In genomic region chr19:35114656-35115537, GRCh38 we compare ENCODE assay signal across 8 cellular contexts. TPM values are rescaled to one million over a fixed set of nuclear protein-coding genes. Genes with fewer than 3 reads are reported as not detected.
A peak's percentile ranks its signal among the peaks of the same experiment; 100 is the strongest.
DNase-seq lines count a peak whose midpoint lies in the region; ATAC-seq and TF ChIP-seq lines count a peak whose summit lies in the region.

No MANE protein-coding gene starts in this region.

- H3K9me3 ChIP-seq in ectodermal cell (ENCODE audit: control insufficient read depth, low read length) = no peaks in the 10 kb centered on the region
- H3K9me3 ChIP-seq in liver (ENCODE audit: control insufficient read depth in 4 of 4, low read length in 3 of 4) = no peaks in the 10 kb centered on the region

- H3K4me1 ChIP-seq in ectodermal cell (ENCODE audit: control insufficient read depth, insufficient read depth, low read length) (peaks cover 20% of the 10 kb centered on the region), liver (ENCODE audit: control insufficient read depth in 4 of 4, insufficient read depth in 4 of 4, low read length in 3 of 4) (peaks cover 2 to 13% (median 8%) of the 10 kb centered on the region in 4 donors)

- TF ChIP-seq CTCF in GM10248 (IDR thresholded peaks at IDR 0.05; ENCODE audit: control extremely low read depth, extremely low read depth, low read depth, missing control alignments) = peak; percentile 87
- peak; percentile 85 for TF ChIP-seq CTCF in liver (IDR thresholded peaks at IDR 0.05; ENCODE audit: low read depth, low read length, missing input control)

- DNase-seq in GM10248 (ENCODE audit: extremely low spot score) (peak; percentile 87), NCI-H1048 (lab: John Stamatoyannopoulos, UW) (peak; percentile 29), NCI-H774 (lab: John Stamatoyannopoulos, UW) (no peak)
- DNase-seq in activated CD4-positive, alpha-beta memory T cell treated with anti-CD3 and anti-CD28 coated beads for 36 hours = peak; percentile 78
- peak; percentile 69 to 76 for DNase-seq in stimulated activated CD4-positive, alpha-beta T cell treated with anti-CD3 and anti-CD28 coated beads, Interleukin-2, amount 100 ng/mL, for 48 hours

- ATAC-seq in HG02610 (IDR thresholded peaks at IDR 0.05; ENCODE audit: unreplicated experiment) = no peak

- TF ChIP-seq RAD21 in liver (IDR thresholded peaks at IDR 0.05) = peak; percentile 78 to 85

- H3K9ac ChIP-seq in liver (ENCODE audit: low read depth in 1 of 2, low read length in 2 of 2) = no peak overlapping the region

- intact Hi-C loops in activated CD4-positive, alpha-beta memory T cell treated with anti-CD3 and anti-CD28 coated beads for 36 hours (cut with micrococcal nuclease) = loop anchor here (1.0 kb wide), 1 partner anchor 20 kb away; the partner anchor contains the start of gene LGI4

- H3K4me3 Mint-ChIP-seq in activated CD4-positive, alpha-beta memory T cell treated with anti-CD3 and anti-CD28 coated beads for 36 hours = no peak overlapping the region

- H3K36me3 ChIP-seq in ectodermal cell (ENCODE audit: control insufficient read depth, insufficient read depth, low read length) (no peaks in the 10 kb centered on the region), liver (ENCODE audit: control insufficient read depth in 4 of 4, insufficient read depth in 3 of 4, low read depth in 1 of 4, low read length in 3 of 4) (no peaks in the 10 kb centered on the region)

- peaks cover 3% of the 10 kb centered on the region for H3K4me1 Mint-ChIP-seq in activated CD4-positive, alpha-beta memory T cell treated with anti-CD3 and anti-CD28 coated beads for 36 hours (ENCODE audit: low read depth)

- no peaks in the 10 kb centered on the region for H3K27me3 Mint-ChIP-seq in activated CD4-positive, alpha-beta memory T cell treated with anti-CD3 and anti-CD28 coated beads for 36 hours

- H3K27me3 ChIP-seq in ectodermal cell (ENCODE audit: control insufficient read depth, insufficient read depth, low read length, poor library complexity, severe bottlenecking) (no peaks in the 10 kb centered on the region), liver (ENCODE audit: control insufficient read depth in 4 of 4, insufficient read depth in 4 of 4, low read length in 3 of 4) (no peaks in the 10 kb centered on the region)

- POLR2A ChIA-PET in GM10248 (lab: Yijun Ruan, JAX) = no interaction called here
- POLR2A ChIA-PET in activated CD4-positive, alpha-beta memory T cell treated with anti-CD3 and anti-CD28 coated beads for 36 hours (lab: Charles Lee) = no interaction called here

- no peaks in the 10 kb centered on the region for H3K36me3 Mint-ChIP-seq in activated CD4-positive, alpha-beta memory T cell treated with anti-CD3 and anti-CD28 coated beads for 36 hours

- no peak overlapping the region for H3K27ac ChIP-seq in ectodermal cell (ENCODE audit: insufficient read depth, low read depth, low read length, poor library complexity, severe bottlenecking)
- H3K27ac ChIP-seq in liver (ENCODE audit: low read depth in 1 of 2, low read length in 2 of 2) = no peak overlapping the region

- no peak overlapping the region for H3K27ac Mint-ChIP-seq in activated CD4-positive, alpha-beta memory T cell treated with anti-CD3 and anti-CD28 coated beads for 36 hours

- H3K4me3 ChIP-seq in ectodermal cell (ENCODE audit: insufficient read depth, low read depth, low read length) (peak overlapping the region; percentile 3), liver (ENCODE audit: low read depth in 1 of 3, low read length in 3 of 3) (no peak overlapping the region)

- 25 to 27% methylated on average over 27 of the region's 27 CpGs for WGBS in ectodermal cell, 2 experiments
- WGBS in liver = 24% methylated on average over 27 of the region's 27 CpGs

- H3K9me3 Mint-ChIP-seq in activated CD4-positive, alpha-beta memory T cell treated with anti-CD3 and anti-CD28 coated beads for 36 hours = no peaks in the 10 kb centered on the region

- CTCF ChIA-PET in GM10248 (lab: Yijun Ruan, JAX) = interaction anchor here (0.6 to 5.0 kb wide), 14 partner anchors 9 to 353 kb away, joined by 3 to 25 read pairs (median 3); partner anchors contain the start of gene LGI4
- CTCF ChIA-PET in activated CD4-positive, alpha-beta memory T cell treated with anti-CD3 and anti-CD28 coated beads for 36 hours (lab: Charles Lee) = interaction anchor here (0.6 to 3.1 kb wide), 14 partner anchors 10 to 493 kb away, joined by 3 to 12 read pairs (median 3); no protein-coding TSS in a partner anchor

TF ChIP-seq in liver, 16 proteins besides CTCF, POLR2A, EP300 and RAD21:
- TF ChIP-seq EGR1 (IDR thresholded peaks at IDR 0.05; ENCODE audit: low read depth in 2 of 2) = no peak
- no peak for TF ChIP-seq YY1 (IDR thresholded peaks at IDR 0.05)
- no peak for TF ChIP-seq GABPA (IDR thresholded peaks at IDR 0.05 in 1 of 2, conservative IDR thresholded peaks at IDR 0.05 in 1 of 2)
- no peak for TF ChIP-seq FOXA1 (IDR thresholded peaks at IDR 0.05)
- TF ChIP-seq FOXA2 (IDR thresholded peaks at IDR 0.05) = no peak

RNA-seq across cellular contexts. Expression of gene FXYD3, which starts 0.7 kb away (rescaled TPM):
- not detected for total RNA-seq in activated CD4-positive, alpha-beta memory T cell treated with anti-CD3 and anti-CD28 coated beads for 36 hours
- polyA plus RNA-seq in ectodermal cell (2013, experiment 1 of 4) = not detected
- polyA plus RNA-seq in ectodermal cell (2013, experiment 2 of 4) = not detected
- polyA plus RNA-seq in ectodermal cell (2013, experiment 3 of 4) = not detected
- not detected for polyA plus RNA-seq in ectodermal cell (2013, experiment 4 of 4)
- total RNA-seq in liver = not detected
- polyA plus RNA-seq in liver = under 1 TPM; 0.32 to 0.45 TPM

RNA-seq across cellular contexts. Expression of gene LGI4, which starts 20.0 kb away (rescaled TPM):
- total RNA-seq in activated CD4-positive, alpha-beta memory T cell treated with anti-CD3 and anti-CD28 coated beads for 36 hours = under 1 TPM; 0.50 to 0.51 TPM
- polyA plus RNA-seq in ectodermal cell (2013, experiment 1 of 4) = 3.1 TPM
- polyA plus RNA-seq in ectodermal cell (2013, experiment 2 of 4) = 3.0 TPM
- polyA plus RNA-seq in ectodermal cell (2013, experiment 3 of 4) = 4.4 TPM
- polyA plus RNA-seq in ectodermal cell (2013, experiment 4 of 4) = 4.3 TPM
- total RNA-seq in liver = 1 to 10 TPM; 1.1 to 1.2 TPM
- 1 to 10 TPM in 1 of 2 donors, under 1 TPM in 1; 0.18 to 1.5 TPM for polyA plus RNA-seq in liver

RNA-seq across cellular contexts. Expression of gene FXYD1, which starts 23.7 kb away (rescaled TPM):
- total RNA-seq in activated CD4-positive, alpha-beta memory T cell treated with anti-CD3 and anti-CD28 coated beads for 36 hours = 1 to 10 TPM; 2.3 to 2.8 TPM
- polyA plus RNA-seq in ectodermal cell (2013, experiment 1 of 4) = 4.2 TPM
- 4.9 TPM for polyA plus RNA-seq in ectodermal cell (2013, experiment 2 of 4)
- 2.2 TPM for polyA plus RNA-seq in ectodermal cell (2013, experiment 3 of 4)
- 7.2 TPM for polyA plus RNA-seq in ectodermal cell (2013, experiment 4 of 4)
- 10 to 100 TPM; 18.7 to 20.3 TPM for total RNA-seq in liver
- polyA plus RNA-seq in liver = 100 to 1,000 TPM; 123 to 146 TPM

RNA-seq across cellular contexts. Expression of gene FXYD7, which starts 28.2 kb away (rescaled TPM):
- total RNA-seq in activated CD4-positive, alpha-beta memory T cell treated with anti-CD3 and anti-CD28 coated beads for 36 hours = under 1 TPM; 0.77 to 0.93 TPM
- polyA plus RNA-seq in ectodermal cell (2013, experiment 1 of 4) = 6.0 TPM
- polyA plus RNA-seq in ectodermal cell (2013, experiment 2 of 4) = 4.4 TPM
- polyA plus RNA-seq in ectodermal cell (2013, experiment 3 of 4) = 5.6 TPM
- 7.8 TPM for polyA plus RNA-seq in ectodermal cell (2013, experiment 4 of 4)
- total RNA-seq in liver = under 1 TPM in 1 of 2 donors, not detected in 1; 0.08 TPM
- polyA plus RNA-seq in liver = under 1 TPM in 1 of 2 donors, not detected in 1; 0.09 TPM

RNA-seq across cellular contexts. Expression of gene FXYD5, which starts 39.6 kb away (rescaled TPM):
- total RNA-seq in activated CD4-positive, alpha-beta memory T cell treated with anti-CD3 and anti-CD28 coated beads for 36 hours = 100 to 1,000 TPM; 334 to 360 TPM
- polyA plus RNA-seq in ectodermal cell (2013, experiment 1 of 4) = 42.1 TPM
- 31.4 TPM for polyA plus RNA-seq in ectodermal cell (2013, experiment 2 of 4)
- 37.2 TPM for polyA plus RNA-seq in ectodermal cell (2013, experiment 3 of 4)
- polyA plus RNA-seq in ectodermal cell (2013, experiment 4 of 4) = 44.3 TPM
- 1 to 10 TPM; 2.2 to 2.8 TPM for total RNA-seq in liver
- 10 to 100 TPM; 11.8 to 22.0 TPM for polyA plus RNA-seq in liver

Comparison
In these comparisons a context has a peak if more than half of its experiments do, and no peak if none do; other contexts are left out.
1. RNA of gene FXYD1, which starts 23.7 kb away (total RNA-seq): 18.7 to 20.3 TPM in liver; 2.3 to 2.8 TPM in activated CD4-positive, alpha-beta memory T cell treated with anti-CD3 and anti-CD28 coated beads for 36 hours; every median in the first group is over 4 times any median in the second.